30 cellular contexts compared by ENCODE assay signal in genomic region chr3:57808961-57809608, GRCh38.
"Had no signal": no experiment of that assay in that cellular context is flagged by ENCODE, and none has a peak within 500 bp of the region (broad histone marks: within the 10 kb centered on the region; RNA-seq: fewer than 3 reads in every experiment).

No MANE protein-coding gene starts in this region.

- H3K4me3 ChIP-seq: spleen, suprapubic skin, tibial artery had no signal

- H2AFZ ChIP-seq: parathyroid adenoma had no signal

- H3K27me3 ChIP-seq: spleen, suprapubic skin, tibial artery had no signal

- H3K4me1 ChIP-seq: parathyroid adenoma had no signal

- H3K27ac ChIP-seq: parathyroid adenoma, suprapubic skin, tibial artery, WERI-Rb-1 had no signal

- H3K9me3 ChIP-seq: suprapubic skin, tibial artery had no signal

- H3K4me3 Mint-ChIP-seq: activated CD4-positive, alpha-beta memory T cell treated with anti-CD3 and anti-CD28 coated beads, Interleukin-2, amount 10 ng/mL, durations not matched to agents 7 days and 5 days; activated CD4-positive, alpha-beta T cell treated with anti-CD3 and anti-CD28 coated beads, Interleukin-2, amount 10 ng/mL, durations not matched to agents 7 days and 5 days; activated naive CD8-positive, alpha-beta T cell treated with anti-CD3 and anti-CD28 coated beads, Interleukin-2, amount 50 U/mL, for 24 hours; activated T-cell treated with anti-CD3 and anti-CD28 coated beads, Interleukin-2, amount 50 U/mL, for 4 hours; activated T-helper 17 cell treated with anti-CD3 and anti-CD28 coated beads, Interleukin-2, amount 50 U/mL, for 72 hours; brain; neural crest cell; T-helper 1 cell treated with Interleukin-12 subunit alpha and Interleukin-12 subunit beta and Interleukin-4 antibody, amounts not matched to agents 30 μg/mL and 1 μg/mL, for 36 hours had no signal

- H3K9me3 Mint-ChIP-seq: activated CD4-positive, alpha-beta memory T cell treated with anti-CD3 and anti-CD28 coated beads, Interleukin-2, amount 10 ng/mL, durations not matched to agents 7 days and 5 days; activated naive CD4-positive, alpha-beta T cell treated with anti-CD3 and anti-CD28 coated beads, Interleukin-2, amount 50 U/mL, for 24 hours; activated T-cell treated with anti-CD3 and anti-CD28 coated beads, Interleukin-2, amount 50 U/mL, for 4 hours; activated T-helper 17 cell treated with anti-CD3 and anti-CD28 coated beads, Interleukin-2, amount 50 U/mL, for 72 hours had no signal

- ATAC-seq: activated naive CD8-positive, alpha-beta T cell treated with anti-CD3 and anti-CD28 coated beads, Interleukin-2, amount 50 U/mL, for 24 hours; activated T-cell treated with anti-CD3 and anti-CD28 coated beads, Interleukin-2, amount 50 U/mL, for 4 hours; activated T-helper 17 cell treated with anti-CD3 and anti-CD28 coated beads, Interleukin-2, amount 50 U/mL, for 72 hours; esophagus mucosa; naive thymus-derived CD8-positive, alpha-beta T cell had no signal

- H3K27ac Mint-ChIP-seq: activated CD4-positive, alpha-beta memory T cell treated with anti-CD3 and anti-CD28 coated beads, Interleukin-2, amount 10 ng/mL, durations not matched to agents 7 days and 5 days; activated CD4-positive, alpha-beta T cell treated with anti-CD3 and anti-CD28 coated beads, Interleukin-2, amount 10 ng/mL, durations not matched to agents 7 days and 5 days; activated naive CD4-positive, alpha-beta T cell treated with anti-CD3 and anti-CD28 coated beads, Interleukin-2, amount 50 U/mL, for 24 hours; activated naive CD8-positive, alpha-beta T cell treated with anti-CD3 and anti-CD28 coated beads, Interleukin-2, amount 50 U/mL, for 24 hours; activated T-helper 17 cell treated with anti-CD3 and anti-CD28 coated beads, Interleukin-2, amount 50 U/mL, for 72 hours; brain; T-helper 1 cell treated with Interleukin-12 subunit alpha and Interleukin-12 subunit beta and Interleukin-4 antibody, amounts not matched to agents 30 μg/mL and 1 μg/mL, for 36 hours had no signal

- H3K36me3 ChIP-seq: spleen, suprapubic skin, tibial artery, WERI-Rb-1 had no signal

- H3K9ac ChIP-seq: parathyroid adenoma had no signal

- H3K27me3 Mint-ChIP-seq: activated CD4-positive, alpha-beta memory T cell treated with anti-CD3 and anti-CD28 coated beads, Interleukin-2, amount 10 ng/mL, durations not matched to agents 7 days and 5 days; activated CD4-positive, alpha-beta T cell treated with anti-CD3 and anti-CD28 coated beads, Interleukin-2, amount 10 ng/mL, durations not matched to agents 7 days and 5 days; activated naive CD4-positive, alpha-beta T cell treated with anti-CD3 and anti-CD28 coated beads, Interleukin-2, amount 50 U/mL, for 24 hours; activated naive CD8-positive, alpha-beta T cell treated with anti-CD3 and anti-CD28 coated beads, Interleukin-2, amount 50 U/mL, for 24 hours; activated T-helper 17 cell treated with anti-CD3 and anti-CD28 coated beads, Interleukin-2, amount 50 U/mL, for 72 hours; brain; naive thymus-derived CD8-positive, alpha-beta T cell had no signal

- DNase-seq: activated CD4-positive, alpha-beta memory T cell treated with anti-CD3 and anti-CD28 coated beads, Interleukin-2, amount 10 ng/mL, durations not matched to agents 7 days and 5 days; activated CD4-positive, alpha-beta T cell treated with anti-CD3 and anti-CD28 coated beads for 1 hour; activated CD4-positive, alpha-beta T cell treated with anti-CD3 and anti-CD28 coated beads, Interleukin-2, amount 10 ng/mL, durations not matched to agents 7 days and 5 days; activated gamma-delta T cell treated with Interleukin-2 at 50 U/mL for 16 hours; activated naive CD8-positive, alpha-beta T cell treated with anti-CD3 and anti-CD28 coated beads, Interleukin-2, amount 50 U/mL, for 24 hours; activated T-cell treated with anti-CD3 and anti-CD28 coated beads, Interleukin-2, amount 50 U/mL, for 4 hours; anterior cingulate cortex; caudate nucleus; cortex of kidney; foreskin fibroblast; head of caudate nucleus; hypothalamus; midbrain; naive thymus-derived CD8-positive, alpha-beta T cell; occipital lobe; right cardiac atrium; spleen; stimulated activated naive CD4-positive, alpha-beta T cell; SW 1271; T1000; tibial artery; WERI-Rb-1 had no signal
